Comparison of ENCODE assay signal across 26 cellular contexts in the genomic region with DNA sequence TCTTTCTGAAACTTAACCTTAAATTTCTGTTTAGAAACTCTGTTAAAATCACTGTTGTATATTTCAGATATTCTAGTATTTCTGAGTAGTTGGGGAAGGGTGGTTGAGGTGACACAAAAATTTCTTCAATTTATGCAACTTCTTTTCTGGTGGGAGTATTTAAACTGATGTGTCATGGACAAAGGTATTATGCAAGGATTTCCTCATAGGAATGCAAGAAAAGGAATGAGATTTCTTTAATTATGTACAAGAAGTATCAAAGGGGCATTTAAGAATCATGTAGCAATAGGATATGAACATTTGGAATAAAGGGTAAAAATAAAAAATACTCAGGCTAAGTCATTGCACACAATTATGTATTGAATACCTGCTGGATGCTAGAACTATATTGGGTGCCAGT.
DNase-seq lines count a peak whose midpoint lies in the region; ATAC-seq and TF ChIP-seq lines count a peak whose summit lies in the region.
"Had no signal": no experiment of that assay in that cellular context is flagged by ENCODE, and none has a peak within 500 bp of the region (broad histone marks: within the 10 kb centered on the region; RNA-seq: fewer than 3 reads in every experiment).

No MANE protein-coding gene starts in this region.

- peak; percentile 83 for DNase-seq in AG10803 (ENCODE audit: low read depth)
- DNase-seq in HS-5 (ENCODE audit: low read depth), result peak; percentile 24
- DNase-seq in amniotic epithelial cell (ENCODE audit: low read depth), result peak; percentile 87
- DNase-seq in fibroblast of pulmonary artery (ENCODE audit: low read depth), result peak; percentile 80
- DNase-seq in brain microvascular endothelial cell, result no peak
- no peak for DNase-seq in activated CD8-positive, alpha-beta memory T cell treated with anti-CD3 and anti-CD28 coated beads, Interleukin-2, amount 50 U/mL, for 48 hours
- no peak for DNase-seq in RPMI8226
- DNase-seq: activated T-cell treated with anti-CD3 and anti-CD28 coated beads, Interleukin-2, amount 50 U/mL, for 4 hours; C1 segment of cervical spinal cord; COR-L47; endodermal cell; head of caudate nucleus; Karpas-422; NCI-H1092 treated with DMSO at 0.1 percent for 48 hours; NCI-H187 treated with DMSO at 0.1 percent for 48 hours; NCI-H2171 treated with DMSO at 0.1 percent for 48 hours; NCI-H524 treated with DMSO at 0.1 percent for 48 hours; pancreas; stimulated activated CD4-positive, alpha-beta T cell treated with anti-CD3 and anti-CD28 coated beads, Interleukin-12 subunit alpha, Interleukin-12 subunit beta, amount 100 ng/mL, for 4 hours; stimulated activated CD4-positive, alpha-beta T cell treated with anti-CD3 and anti-CD28 coated beads, Interleukin-4, amount 100 ng/mL, for 24 hours; substantia nigra had no signal

- ATAC-seq in HG02870 (IDR thresholded peaks at IDR 0.05; ENCODE audit: unreplicated experiment), result no peak
- ATAC-seq: activated T-cell treated with anti-CD3 and anti-CD28 coated beads, Interleukin-2, amount 50 U/mL, for 4 hours; GM12878; pancreas; stimulated activated effector memory CD8-positive, alpha-beta T cell treated with anti-CD3 and anti-CD28 coated beads, Interleukin-12 subunit alpha, Interleukin-12 subunit beta, amount 100 ng/mL, for 72 hours had no signal

- TF ChIP-seq CTCF in AG10803 (conservative IDR thresholded peaks at IDR 0.05; ENCODE audit: low read length) (no peak), fibroblast of pulmonary artery (IDR thresholded peaks at IDR 0.05; ENCODE audit: low read length, missing control alignments) (no peak), brain microvascular endothelial cell (IDR thresholded peaks at IDR 0.05; ENCODE audit: low read depth, low read length, missing control alignments) (no peak)

- no peak overlapping the region for H3K27ac ChIP-seq in brain microvascular endothelial cell
- H3K27ac ChIP-seq: cardiac muscle cell, coronary artery, pancreas had no signal

- no peaks in the 10 kb centered on the region for H3K36me3 ChIP-seq in brain microvascular endothelial cell (replicated peaks)
- H3K36me3 ChIP-seq: cardiac muscle cell, pancreas had no signal

- in situ Hi-C loops in brain microvascular endothelial cell (cut with HindIII; ENCODE audit: low pct_ligation_motif_present, low sequenced_read_pairs), result no loop called here

- no peaks in the 10 kb centered on the region for H3K27me3 ChIP-seq in brain microvascular endothelial cell (replicated peaks)
- H3K27me3 ChIP-seq: cardiac muscle cell, pancreas had no signal

- H3K4me3 ChIP-seq in AG10803 (ENCODE audit: low read length), result no peak overlapping the region
- H3K4me3 ChIP-seq in fibroblast of pulmonary artery (replicated peaks; ENCODE audit: low read depth, low read length), result no peak overlapping the region
- H3K4me3 ChIP-seq in brain microvascular endothelial cell (ENCODE audit: low read depth, low read length), result no peak overlapping the region
- H3K4me3 ChIP-seq: cardiac muscle cell, coronary artery, GM12878, pancreas had no signal

Comparison
In these comparisons a context has a peak if more than half of its experiments do, and no peak if none do; other contexts are left out.
1. DNase-seq: peak in AG10803 (single experiment), HS-5 (single experiment), amniotic epithelial cell (single experiment) and fibroblast of pulmonary artery (single experiment); none in brain microvascular endothelial cell (single experiment), activated CD8-positive, alpha-beta memory T cell treated with anti-CD3 and anti-CD28 coated beads, Interleukin-2, amount 50 U/mL, for 48 hours (single experiment) and RPMI8226 (single experiment).